Comparison of ENCODE assay signal across 8 cellular contexts in genomic region chr1:16366722-16367257, GRCh38. TPM values are rescaled to one million over a fixed set of nuclear protein-coding genes. Genes with fewer than 3 reads are reported as not detected.
DNase-seq lines count a peak whose midpoint lies in the region; ATAC-seq lines count a peak whose summit lies in the region.

SZRD1 (plus strand) TSS chr1:16367242; CDS start chr1:16367258, 16 bp downstream.

- DNase-seq in GM03348 (ENCODE audit: low spot score) = peak; percentile 96
- DNase-seq in NCI-H1105 (lab: John Stamatoyannopoulos, UW) = peak; percentile 100
- peak; percentile 98 for DNase-seq in SKM-1 treated with dmso at 0.1 percent for 144 hours (lab: John Stamatoyannopoulos, UW; ENCODE audit: unreplicated experiment)
- DNase-seq in activated naive CD4-positive, alpha-beta T cell treated with anti-CD3 and anti-CD28 coated beads, Interleukin-2, amount 50 U/mL, for 72 hours (ENCODE audit: low spot score in 2 of 2) = peak; percentile 92 to 96
- peak; percentile 99 for DNase-seq in globus pallidus (ENCODE audit: low spot score)
- DNase-seq in non-pigmented ciliary epithelial cell (ENCODE audit: low read depth) = peak; percentile 98
- DNase-seq in superior temporal gyrus (ENCODE audit: extremely low spot score) = peak; percentile 100

- peak within 1 kb of the TSS; percentile 97 to 99 for H3K27ac Mint-ChIP-seq in activated naive CD4-positive, alpha-beta T cell treated with anti-CD3 and anti-CD28 coated beads, Interleukin-2, amount 50 U/mL, for 72 hours

- peaks cover 17 to 18% of the 10 kb centered on the region in 2 donors for H3K36me3 Mint-ChIP-seq in activated naive CD4-positive, alpha-beta T cell treated with anti-CD3 and anti-CD28 coated beads, Interleukin-2, amount 50 U/mL, for 72 hours

- ATAC-seq in HG02642 (IDR thresholded peaks at IDR 0.05; ENCODE audit: poor library complexity, unreplicated experiment) = peak; percentile 81
- peak; percentile 78 to 87 for ATAC-seq in activated naive CD4-positive, alpha-beta T cell treated with anti-CD3 and anti-CD28 coated beads, Interleukin-2, amount 50 U/mL, for 72 hours

- no peaks in the 10 kb centered on the region for H3K9me3 Mint-ChIP-seq in activated naive CD4-positive, alpha-beta T cell treated with anti-CD3 and anti-CD28 coated beads, Interleukin-2, amount 50 U/mL, for 72 hours

RNA-seq across cellular contexts. Expression of gene SZRD1, which starts in this region (rescaled TPM):
- 100 to 1,000 TPM; 151 to 170 TPM for total RNA-seq in activated naive CD4-positive, alpha-beta T cell treated with anti-CD3 and anti-CD28 coated beads, Interleukin-2, amount 50 U/mL, for 72 hours

Comparison
In these comparisons a context has a peak if more than half of its experiments do, and no peak if none do; other contexts are left out.
1. Peak in every context shown above with its lines: DNase-seq and ATAC-seq.